ENCODE assay signal across 8 cellular contexts in the genomic region with DNA sequence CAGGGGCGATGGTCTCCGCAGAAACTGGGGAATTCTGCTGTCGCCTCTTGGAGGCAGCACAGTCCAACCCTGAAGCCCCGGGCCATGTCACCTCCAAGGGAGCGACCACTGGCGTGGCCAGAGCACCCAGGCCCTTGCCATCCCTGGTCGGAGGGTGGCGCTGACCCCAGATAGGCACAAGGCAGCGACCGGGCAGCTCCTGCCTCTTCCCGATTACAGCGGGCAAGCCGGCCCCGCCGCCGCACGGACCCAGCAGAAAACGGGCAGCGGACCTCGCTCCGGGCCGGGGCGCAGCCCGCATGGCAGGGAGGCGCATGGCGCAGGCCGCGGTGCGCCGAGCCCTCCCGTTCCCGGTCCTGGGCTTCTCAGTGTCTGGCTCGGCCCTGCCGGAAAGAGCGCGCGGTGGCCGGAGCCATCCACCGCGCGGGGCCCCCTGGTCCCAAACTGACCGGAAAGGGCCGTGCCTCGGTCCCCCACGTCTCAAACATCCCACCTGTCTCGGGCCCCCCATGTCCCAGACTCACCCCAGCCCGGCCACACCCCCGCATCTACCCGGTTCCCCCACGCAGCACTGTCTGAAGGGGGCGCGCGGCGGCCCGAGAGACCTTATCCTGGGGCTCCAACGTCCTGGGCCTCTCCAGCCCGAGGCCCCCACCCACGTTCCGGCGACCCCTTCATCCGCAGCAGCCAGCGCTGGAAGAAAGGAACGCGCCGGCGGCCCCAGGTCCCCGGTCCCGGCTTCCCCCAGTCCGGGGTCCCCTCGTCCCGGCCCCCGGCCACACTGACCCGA. TPM values are rescaled to one million over a fixed set of nuclear protein-coding genes. Genes with fewer than 3 reads are reported as not detected.
DNase-seq lines count a peak whose midpoint lies in the region; ATAC-seq and TF ChIP-seq lines count a peak whose summit lies in the region.

No MANE protein-coding gene starts in this region.

- H3K27me3 Mint-ChIP-seq in activated naive CD8-positive, alpha-beta T cell treated with anti-CD3 and anti-CD28 coated beads, Interleukin-2, amount 10 ng/mL, durations not matched to agents 7 days and 5 days: peaks cover 37% of the 10 kb centered on the region

- no peaks in the 10 kb centered on the region for H3K9me3 Mint-ChIP-seq in activated naive CD8-positive, alpha-beta T cell treated with anti-CD3 and anti-CD28 coated beads, Interleukin-2, amount 10 ng/mL, durations not matched to agents 7 days and 5 days

- POLR2A ChIA-PET in activated naive CD8-positive, alpha-beta T cell treated with anti-CD3 and anti-CD28 coated beads, Interleukin-2, amount 10 ng/mL, durations not matched to agents 7 days and 5 days (lab: Charles Lee): no interaction called here

- peak overlapping the region in 1 of 10 donors; percentile 9 for H3K27ac ChIP-seq in heart right ventricle

- peaks cover 0 to 37% (median 17%) of the 10 kb centered on the region in 7 donors for H3K27me3 ChIP-seq in heart right ventricle

- peak overlapping the region; percentile 35 for H3K4me3 Mint-ChIP-seq in activated naive CD8-positive, alpha-beta T cell treated with anti-CD3 and anti-CD28 coated beads, Interleukin-2, amount 10 ng/mL, durations not matched to agents 7 days and 5 days

- TF ChIP-seq CTCF in LNCAP (IDR thresholded peaks at IDR 0.05) (peak; percentile 70), heart right ventricle (IDR thresholded peaks at IDR 0.05) (peak in 7 of 9 donors; percentile 22 to 56 (median 44))

- 1% methylated on average over 62 to 73 of the region's 73 CpGs for WGBS in heart right ventricle, 2 donors

- H3K9me3 ChIP-seq in heart right ventricle: no peaks in the 10 kb centered on the region

- intact Hi-C loops in heart right ventricle (cut with DNase I): loop anchor here in 1 of 10 donors (10.0 kb wide), 1 partner anchor 90 kb away; no protein-coding TSS in a partner anchor

- H3K4me1 ChIP-seq in heart right ventricle: peaks cover 3 to 37% (median 16%) of the 10 kb centered on the region in 9 donors

- H3K36me3 ChIP-seq in heart right ventricle: peaks cover 0 to 18% (median 5%) of the 10 kb centered on the region in 9 donors

- peaks cover 6% of the 10 kb centered on the region for H3K4me1 Mint-ChIP-seq in activated naive CD8-positive, alpha-beta T cell treated with anti-CD3 and anti-CD28 coated beads, Interleukin-2, amount 10 ng/mL, durations not matched to agents 7 days and 5 days

- H3K27ac Mint-ChIP-seq in activated naive CD8-positive, alpha-beta T cell treated with anti-CD3 and anti-CD28 coated beads, Interleukin-2, amount 10 ng/mL, durations not matched to agents 7 days and 5 days: no peak overlapping the region

- DNase-seq in ELF-1 (ENCODE audit: low read depth, low spot score): peak; percentile 74
- DNase-seq in activated naive CD8-positive, alpha-beta T cell treated with anti-CD3 and anti-CD28 coated beads, Interleukin-2, amount 10 ng/mL, durations not matched to agents 7 days and 5 days: no peak
- DNase-seq in heart right ventricle: no peak
- peak; percentile 83 for DNase-seq in retina
- DNase-seq in activated CD8-positive, alpha-beta memory T cell treated with anti-CD3 and anti-CD28 coated beads, Interleukin-2, amount 50 U/mL, for 48 hours: no peak
- DNase-seq in stimulated activated CD4-positive, alpha-beta T cell treated with anti-CD3 and anti-CD28 coated beads, Interleukin-2, amount 100 ng/mL, for 48 hours: no peak
- DNase-seq in NK-92 treated with Interleukin-12 subunit alpha and Interleukin-12 subunit beta, amount 100 ng/mL, for 24 hours (lab: John Stamatoyannopoulos, UW): no peak

- peaks cover 2% of the 10 kb centered on the region for H3K36me3 Mint-ChIP-seq in activated naive CD8-positive, alpha-beta T cell treated with anti-CD3 and anti-CD28 coated beads, Interleukin-2, amount 10 ng/mL, durations not matched to agents 7 days and 5 days

- H3K4me3 ChIP-seq in heart right ventricle: peak overlapping the region; percentile 28 to 63 (median 51)

- no peak for ATAC-seq in activated naive CD8-positive, alpha-beta T cell treated with anti-CD3 and anti-CD28 coated beads, Interleukin-2, amount 10 ng/mL, durations not matched to agents 7 days and 5 days (ENCODE audit: low read depth)
- peak; percentile 35 to 65 (median 53) for ATAC-seq in heart right ventricle

RNA-seq across cellular contexts. Expression of a gene that starts 0.7 kb away (rescaled TPM):
- not detected for total RNA-seq in activated naive CD8-positive, alpha-beta T cell treated with anti-CD3 and anti-CD28 coated beads, Interleukin-2, amount 10 ng/mL, durations not matched to agents 7 days and 5 days
- total RNA-seq in heart right ventricle: 1 to 10 TPM in 6 of 10 donors, under 1 TPM in 4; 0.42 to 3.3 (median 1.3) TPM
- under 1 TPM; 0.37 to 0.49 TPM for polyA plus RNA-seq in heart right ventricle

RNA-seq across cellular contexts. Expression of a gene that starts 24.0 kb away (rescaled TPM):
- 100 to 1,000 TPM; 209 to 213 TPM for total RNA-seq in activated naive CD8-positive, alpha-beta T cell treated with anti-CD3 and anti-CD28 coated beads, Interleukin-2, amount 10 ng/mL, durations not matched to agents 7 days and 5 days
- total RNA-seq in heart right ventricle: 100 to 1,000 TPM; 102 to 157 (median 117) TPM
- polyA plus RNA-seq in heart right ventricle: 100 to 1,000 TPM; 166 to 302 TPM

RNA-seq across cellular contexts. Expression of a gene that starts 24.3 kb away (rescaled TPM):
- total RNA-seq in activated naive CD8-positive, alpha-beta T cell treated with anti-CD3 and anti-CD28 coated beads, Interleukin-2, amount 10 ng/mL, durations not matched to agents 7 days and 5 days: 10 to 100 TPM; 42.3 to 42.8 TPM
- 10 to 100 TPM; 16.2 to 29.8 (median 21.3) TPM for total RNA-seq in heart right ventricle
- 10 to 100 TPM; 44.4 to 74.5 TPM for polyA plus RNA-seq in heart right ventricle

RNA-seq across cellular contexts. Expression of a gene that starts 45.8 kb away (rescaled TPM):
- total RNA-seq in activated naive CD8-positive, alpha-beta T cell treated with anti-CD3 and anti-CD28 coated beads, Interleukin-2, amount 10 ng/mL, durations not matched to agents 7 days and 5 days: 1 to 10 TPM in 1 of 2 experiments, under 1 TPM in 1; 0.67 to 1.1 TPM
- total RNA-seq in heart right ventricle: 10 to 100 TPM; 10.4 to 23.2 (median 13.6) TPM
- polyA plus RNA-seq in heart right ventricle: 10 to 100 TPM; 20.8 to 24.8 TPM

Comparison
In these comparisons a context has a peak if more than half of its experiments do, and no peak if none do; other contexts are left out.
1. DNase-seq: peak in ELF-1 (single experiment) and retina (single experiment); none in activated naive CD8-positive, alpha-beta T cell treated with anti-CD3 and anti-CD28 coated beads, Interleukin-2, amount 10 ng/mL, durations not matched to agents 7 days and 5 days (single experiment), heart right ventricle (0 of 2), activated CD8-positive, alpha-beta memory T cell treated with anti-CD3 and anti-CD28 coated beads, Interleukin-2, amount 50 U/mL, for 48 hours (single experiment), stimulated activated CD4-positive, alpha-beta T cell treated with anti-CD3 and anti-CD28 coated beads, Interleukin-2, amount 100 ng/mL, for 48 hours (0 of 2) and NK-92 treated with Interleukin-12 subunit alpha and Interleukin-12 subunit beta, amount 100 ng/mL, for 24 hours (single experiment).